In the genomic region with DNA sequence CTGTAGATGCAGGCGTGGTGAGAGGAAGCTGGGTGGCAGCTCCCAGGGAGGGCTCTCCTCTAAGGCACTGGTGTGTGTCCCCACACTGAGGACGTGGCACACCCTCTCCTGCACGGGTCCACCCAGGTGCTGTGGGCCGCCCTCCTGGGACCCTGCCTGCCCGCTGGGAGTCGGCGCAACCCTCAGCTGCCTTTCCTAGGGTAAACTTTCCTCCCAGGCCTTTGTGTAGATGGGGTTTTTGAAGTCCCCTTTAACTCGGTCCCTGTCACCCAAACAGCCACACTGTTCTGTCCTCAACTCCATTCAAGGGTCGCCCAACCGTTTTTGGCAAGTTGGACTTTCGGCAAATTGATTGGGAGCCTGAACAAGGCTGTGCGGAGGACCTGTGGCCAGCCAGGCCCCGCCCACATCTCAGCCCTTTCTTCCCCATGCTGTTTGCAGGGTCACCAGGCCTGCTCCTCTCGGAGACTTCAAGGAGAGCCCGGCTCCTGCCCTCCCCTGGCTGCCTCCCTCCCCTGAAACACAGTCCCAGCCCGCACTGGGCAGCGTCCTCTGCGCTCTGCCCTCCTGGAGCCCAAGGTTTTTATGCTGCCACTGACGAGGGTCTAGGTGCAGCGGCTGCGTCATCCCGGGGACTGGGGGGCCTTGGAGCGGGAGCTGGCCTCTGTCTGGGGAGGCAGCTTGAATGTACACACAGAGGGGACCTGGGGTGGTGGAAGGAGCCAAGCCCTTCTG, we compare ENCODE assay signal across 16 cellular contexts.
A peak's percentile ranks its signal among the peaks of the same experiment; 100 is the strongest.
DNase-seq lines count a peak whose midpoint lies in the region; ATAC-seq and TF ChIP-seq lines count a peak whose summit lies in the region.
"Had no signal": no experiment of that assay in that cellular context is flagged by ENCODE, and none has a peak within 500 bp of the region (broad histone marks: within the 10 kb centered on the region; RNA-seq: fewer than 3 reads in every experiment).

No MANE protein-coding gene starts in this region.

- peaks cover under 1% of the 10 kb centered on the region for H3K36me3 Mint-ChIP-seq in neural progenitor cell
- no peaks in the 10 kb centered on the region for H3K36me3 Mint-ChIP-seq in activated T-helper 17 cell treated with anti-CD3 and anti-CD28 coated beads, Interleukin-2, amount 50 U/mL, for 72 hours (ENCODE audit: low read depth)
- H3K36me3 Mint-ChIP-seq: CD8-positive, alpha-beta memory T cell had no signal

- H3K27ac ChIP-seq in left ventricle myocardium inferior (replicated peaks) (no peak overlapping the region), right atrium auricular region (no peak overlapping the region), dorsolateral prefrontal cortex (peak overlapping the region in 55 of 59 donors; percentile 16 to 94 (median 85)), neural progenitor cell (no peak overlapping the region)
- H3K27ac ChIP-seq: GM23248, KMS-11, Peyer's patch had no signal

- H3K4me2 ChIP-seq in neural progenitor cell, result no peak overlapping the region
- H3K4me2 ChIP-seq: KMS-11 had no signal

- H3K9me3 Mint-ChIP-seq in neural progenitor cell, result no peaks in the 10 kb centered on the region
- H3K9me3 Mint-ChIP-seq in activated T-helper 17 cell treated with anti-CD3 and anti-CD28 coated beads, Interleukin-2, amount 50 U/mL, for 72 hours, result no peaks in the 10 kb centered on the region
- H3K9me3 Mint-ChIP-seq: CD8-positive, alpha-beta memory T cell had no signal

- H3K27me3 ChIP-seq in left ventricle myocardium inferior (ENCODE audit: low read depth) (peaks cover 58% of the 10 kb centered on the region), right atrium auricular region (no peaks in the 10 kb centered on the region), dorsolateral prefrontal cortex (no peaks in the 10 kb centered on the region), neural progenitor cell (no peaks in the 10 kb centered on the region)
- H3K27me3 ChIP-seq: Peyer's patch had no signal

- no peak overlapping the region for H2AFZ ChIP-seq in neural progenitor cell (replicated peaks)
- H2AFZ ChIP-seq: GM23248 had no signal

- no peak for TF ChIP-seq CTCF in left ventricle myocardium inferior (IDR thresholded peaks at IDR 0.05; ENCODE audit: borderline replicate concordance)
- no peak for TF ChIP-seq CTCF in right atrium auricular region (IDR thresholded peaks at IDR 0.05)
- no peak for TF ChIP-seq CTCF in dorsolateral prefrontal cortex (IDR thresholded peaks at IDR 0.05 in 54 of 56, conservative IDR thresholded peaks at IDR 0.05 in 2 of 56; ENCODE audit: low read depth in 1 of 56, partially characterized antibody in 56 of 56)
- no peak for TF ChIP-seq CTCF in neural progenitor cell (IDR thresholded peaks at IDR 0.05)
- no peak for TF ChIP-seq CTCF in foreskin fibroblast (IDR thresholded peaks at IDR 0.05; ENCODE audit: low read depth, low read length)

- no peaks in the 10 kb centered on the region for H3K9me3 ChIP-seq in left ventricle myocardium inferior (replicated peaks)
- H3K9me3 ChIP-seq in right atrium auricular region, result no peaks in the 10 kb centered on the region
- no peaks in the 10 kb centered on the region for H3K9me3 ChIP-seq in neural progenitor cell (ENCODE audit: low read depth)
- H3K9me3 ChIP-seq: Peyer's patch had no signal

- ATAC-seq in activated T-helper 17 cell treated with anti-CD3 and anti-CD28 coated beads, Interleukin-2, amount 50 U/mL, for 72 hours (replicated peaks), result no peak

- H3K4me1 Mint-ChIP-seq in neural progenitor cell, result peaks cover 58% of the 10 kb centered on the region
- H3K4me1 Mint-ChIP-seq in activated T-helper 17 cell treated with anti-CD3 and anti-CD28 coated beads, Interleukin-2, amount 50 U/mL, for 72 hours, result no peaks in the 10 kb centered on the region
- H3K4me1 Mint-ChIP-seq: CD8-positive, alpha-beta memory T cell had no signal

- no peak overlapping the region for H3K4me3 ChIP-seq in left ventricle myocardium inferior
- H3K4me3 ChIP-seq in right atrium auricular region, result no peak overlapping the region
- H3K4me3 ChIP-seq in dorsolateral prefrontal cortex, result no peak overlapping the region
- no peak overlapping the region for H3K4me3 ChIP-seq in neural progenitor cell
- no peak overlapping the region for H3K4me3 ChIP-seq in foreskin fibroblast (ENCODE audit: low read depth in 1 of 2, low read length in 2 of 2)
- H3K4me3 ChIP-seq: GM23248, Peyer's patch had no signal

- H3K9ac ChIP-seq in neural progenitor cell, result no peak overlapping the region
- H3K9ac ChIP-seq: GM23248, KMS-11 had no signal

- peaks cover 7% of the 10 kb centered on the region for H4K20me1 ChIP-seq in neural progenitor cell (ENCODE audit: low read depth)

- no peaks in the 10 kb centered on the region for H3K4me1 ChIP-seq in left ventricle myocardium inferior
- no peaks in the 10 kb centered on the region for H3K4me1 ChIP-seq in right atrium auricular region
- H3K4me1 ChIP-seq in neural progenitor cell, result peaks cover 28% of the 10 kb centered on the region
- H3K4me1 ChIP-seq: Peyer's patch had no signal

- peak; percentile 7 for DNase-seq in left ventricle myocardium inferior
- DNase-seq in right atrium auricular region (ENCODE audit: low spot score), result no peak
- no peak for DNase-seq in dorsolateral prefrontal cortex
- DNase-seq in neural progenitor cell (ENCODE audit: low spot score), result peak; percentile 19
- no peak for DNase-seq in dedifferentiated amniotic fluid mesenchymal stem cell (ENCODE audit: extremely low spot score)
- no peak for DNase-seq in foreskin fibroblast
- DNase-seq in foreskin melanocyte, result no peak
- DNase-seq: GF-D8, GM23248, NCI-H1092 treated with DMSO at 0.1 percent for 48 hours, NCI-H226, Peyer's patch, SHP77 had no signal

- H3K79me2 ChIP-seq in neural progenitor cell (ENCODE audit: low read depth), result peaks cover 11% of the 10 kb centered on the region

- H3K4me3 Mint-ChIP-seq in neural progenitor cell, result no peak overlapping the region
- H3K4me3 Mint-ChIP-seq in activated T-helper 17 cell treated with anti-CD3 and anti-CD28 coated beads, Interleukin-2, amount 50 U/mL, for 72 hours, result no peak overlapping the region
- H3K4me3 Mint-ChIP-seq: CD8-positive, alpha-beta memory T cell had no signal

- no peaks in the 10 kb centered on the region for H3K36me3 ChIP-seq in left ventricle myocardium inferior
- no peaks in the 10 kb centered on the region for H3K36me3 ChIP-seq in right atrium auricular region
- H3K36me3 ChIP-seq in neural progenitor cell, result no peaks in the 10 kb centered on the region
- H3K36me3 ChIP-seq: Peyer's patch had no signal

- intact Hi-C loops in left ventricle myocardium inferior (cut with micrococcal nuclease) (no loop called here), dorsolateral prefrontal cortex (cut with DNase I) (loop anchor here (1.0 to 10.0 kb wide), 5 partner anchors 69 to 223 kb away; no protein-coding TSS in a partner anchor)

- no peaks in the 10 kb centered on the region for H3F3A ChIP-seq in neural progenitor cell (ENCODE audit: low read depth)

- H3K27me3 Mint-ChIP-seq in neural progenitor cell (ENCODE audit: insufficient read depth, low read depth), result no peaks in the 10 kb centered on the region
- no peaks in the 10 kb centered on the region for H3K27me3 Mint-ChIP-seq in activated T-helper 17 cell treated with anti-CD3 and anti-CD28 coated beads, Interleukin-2, amount 50 U/mL, for 72 hours
- H3K27me3 Mint-ChIP-seq: CD8-positive, alpha-beta memory T cell had no signal

- peak overlapping the region; percentile 11 for H3K27ac Mint-ChIP-seq in neural progenitor cell
- H3K27ac Mint-ChIP-seq in activated T-helper 17 cell treated with anti-CD3 and anti-CD28 coated beads, Interleukin-2, amount 50 U/mL, for 72 hours, result no peak overlapping the region
- H3K27ac Mint-ChIP-seq: CD8-positive, alpha-beta memory T cell had no signal

Comparison
In these comparisons a context has a peak if more than half of its experiments do, and no peak if none do; other contexts are left out.
1. DNase-seq: peak in left ventricle myocardium inferior (single experiment) and neural progenitor cell (single experiment); none in right atrium auricular region (single experiment), dorsolateral prefrontal cortex (0 of 10), dedifferentiated amniotic fluid mesenchymal stem cell (single experiment), foreskin fibroblast (0 of 2) and foreskin melanocyte (single experiment).
2. H3K27ac ChIP-seq: peak in dorsolateral prefrontal cortex (55 of 59); none in left ventricle myocardium inferior (single experiment), right atrium auricular region (0 of 2) and neural progenitor cell (single experiment).